In genomic region chr4:148090503-148091476, GRCh38 we compare ENCODE assay signal across 20 cellular contexts.
DNase-seq lines count a peak whose midpoint lies in the region; ATAC-seq and TF ChIP-seq lines count a peak whose summit lies in the region.
"Had no signal": no experiment of that assay in that cellular context is flagged by ENCODE, and none has a peak within 500 bp of the region (broad histone marks: within the 10 kb centered on the region; RNA-seq: fewer than 3 reads in every experiment).

No MANE protein-coding gene starts in this region.

- no peak overlapping the region for H3K27ac ChIP-seq in CD4-positive, CD25-positive, alpha-beta regulatory T cell (ENCODE audit: insufficient read depth, low read length, poor library complexity, severe bottlenecking)
- H3K27ac ChIP-seq in RWPE2 (ENCODE audit: poor library complexity, severe bottlenecking): no peak overlapping the region
- H3K27ac ChIP-seq: RWPE1, stomach, thyroid gland had no signal

- no peaks in the 10 kb centered on the region for H3K4me1 ChIP-seq in CD4-positive, CD25-positive, alpha-beta regulatory T cell (ENCODE audit: control insufficient read depth, insufficient read depth, low read length, poor library complexity, severe bottlenecking)
- H3K4me1 ChIP-seq in RWPE2 (ENCODE audit: insufficient read depth, poor library complexity, severe bottlenecking): no peaks in the 10 kb centered on the region
- H3K4me1 ChIP-seq: BE2C, stomach had no signal

- no peaks in the 10 kb centered on the region for H3K9me3 ChIP-seq in CD4-positive, CD25-positive, alpha-beta regulatory T cell (ENCODE audit: control insufficient read depth in 2 of 2, low read length in 2 of 2)
- H3K9me3 ChIP-seq in RWPE2 (ENCODE audit: severe bottlenecking): no peaks in the 10 kb centered on the region
- H3K9me3 ChIP-seq: BE2C, stomach, thyroid gland had no signal

- no peak overlapping the region for H3K4me3 ChIP-seq in CD4-positive, CD25-positive, alpha-beta regulatory T cell (ENCODE audit: low read depth, low read length)
- H3K4me3 ChIP-seq in RWPE2 (ENCODE audit: severe bottlenecking): no peak overlapping the region
- H3K4me3 ChIP-seq: stomach, thyroid gland had no signal

- no peaks in the 10 kb centered on the region for H3K27me3 ChIP-seq in CD4-positive, CD25-positive, alpha-beta regulatory T cell (ENCODE audit: control insufficient read depth, insufficient read depth, low read length)
- no peaks in the 10 kb centered on the region for H3K27me3 ChIP-seq in RWPE2 (ENCODE audit: insufficient read depth, poor library complexity, severe bottlenecking)
- H3K27me3 ChIP-seq: BE2C, stomach, thyroid gland had no signal

- H3K36me3 Mint-ChIP-seq in CD4-positive, CD25-positive, alpha-beta regulatory T cell: peaks cover 22% of the 10 kb centered on the region

- TF ChIP-seq CTCF in RWPE2 (IDR thresholded peaks at IDR 0.05; ENCODE audit: poor library complexity, severe bottlenecking): no peak

- no peaks in the 10 kb centered on the region for H3K27me3 Mint-ChIP-seq in CD4-positive, CD25-positive, alpha-beta regulatory T cell

- no peak for DNase-seq in CD4-positive, CD25-positive, alpha-beta regulatory T cell
- DNase-seq in RWPE2 (ENCODE audit: low spot score): no peak
- DNase-seq in left colon: no peak
- peak; percentile 75 for DNase-seq in posterior vena cava (ENCODE audit: low spot score)
- no peak for DNase-seq in T-helper 1 cell
- no peak for DNase-seq in activated naive CD4-positive, alpha-beta T cell treated with Interleukin-2 at 50 U/mL for 16 hours
- DNase-seq: BE2C, GDM1, left ventricle myocardium superior, midbrain, NCI-H1105, NCI-H2029 treated with DMSO at 0.1 percent for 48 hours, NCI-H345, NCI-H774, nephron progenitor cell, stomach, thyroid gland had no signal

- H3K4me3 Mint-ChIP-seq in CD4-positive, CD25-positive, alpha-beta regulatory T cell: no peak overlapping the region
- H3K4me3 Mint-ChIP-seq: nephron progenitor cell had no signal

- intact Hi-C loops in left colon (cut with DNase I, micrococcal nuclease): no loop called here
- intact Hi-C loops in posterior vena cava (cut with DNase I): loop anchor here in 1 of 2 donors (5.0 kb wide), 1 partner anchor 1557 kb away; no protein-coding TSS in a partner anchor

- no peak for ATAC-seq in CD4-positive, CD25-positive, alpha-beta regulatory T cell (ENCODE audit: low read depth in 2 of 2)
- ATAC-seq in RWPE2 (ENCODE audit: low read depth) (0 out of 3 replicates have a peak, but pooled peaks have one; percentile 12), left colon (peak; percentile 29), HG03571 (IDR thresholded peaks at IDR 0.05; ENCODE audit: unreplicated experiment) (no peak)
- ATAC-seq: HCT116, left ventricle myocardium superior had no signal

- peaks cover 0 to 9% (median 0%) of the 10 kb centered on the region in 7 donors for H3K9me3 Mint-ChIP-seq in CD4-positive, CD25-positive, alpha-beta regulatory T cell

- H3K4me1 Mint-ChIP-seq in CD4-positive, CD25-positive, alpha-beta regulatory T cell: peaks cover 0 to 29% (median 11%) of the 10 kb centered on the region in 4 donors
- H3K4me1 Mint-ChIP-seq: nephron progenitor cell had no signal

- H3K36me3 ChIP-seq in CD4-positive, CD25-positive, alpha-beta regulatory T cell (ENCODE audit: control insufficient read depth, insufficient read depth, low read length): no peaks in the 10 kb centered on the region
- H3K36me3 ChIP-seq in RWPE2 (ENCODE audit: low read depth): no peaks in the 10 kb centered on the region
- H3K36me3 ChIP-seq: BE2C, thyroid gland had no signal

- peak overlapping the region in 2 of 3 donors; percentile 11 to 53 for H3K27ac Mint-ChIP-seq in CD4-positive, CD25-positive, alpha-beta regulatory T cell
- H3K27ac Mint-ChIP-seq: nephron progenitor cell had no signal

Comparison
In these comparisons a context has a peak if more than half of its experiments do, and no peak if none do; other contexts are left out.
1. ATAC-seq: peak in RWPE2 (single experiment) and left colon (single experiment); none in CD4-positive, CD25-positive, alpha-beta regulatory T cell (0 of 2) and HG03571 (single experiment).